ENCODE assay signal across 12 cellular contexts in the genomic region with DNA sequence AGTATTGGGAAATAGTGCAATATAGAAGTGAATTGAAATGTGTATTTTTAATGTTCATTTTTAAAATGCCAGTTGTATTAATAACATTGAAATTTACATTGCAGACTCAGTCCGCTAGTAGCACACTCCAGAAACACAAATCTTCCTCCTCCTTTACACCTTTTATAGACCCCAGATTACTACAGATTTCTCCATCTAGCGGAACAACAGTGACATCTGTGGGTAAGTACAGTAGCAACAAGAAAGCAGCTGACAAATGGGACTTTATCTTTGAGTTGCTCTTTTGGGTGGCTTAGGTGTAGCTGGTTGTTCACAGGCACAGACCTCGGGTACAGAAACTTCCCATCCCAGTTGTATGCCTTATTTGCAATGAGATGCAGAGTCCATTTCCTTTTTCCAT.
DNase-seq lines count a peak whose midpoint lies in the region; ATAC-seq and TF ChIP-seq lines count a peak whose summit lies in the region.
"Had no signal": no experiment of that assay in that cellular context is flagged by ENCODE, and none has a peak within 500 bp of the region (broad histone marks: within the 10 kb centered on the region; RNA-seq: fewer than 3 reads in every experiment).

No MANE protein-coding gene starts in this region.

- peaks cover 90% of the 10 kb centered on the region; the same call in 1 of the 2 replicates for H3K36me3 ChIP-seq in Loucy (ENCODE audit: insufficient read depth, low read length)
- peaks cover 42 to 100% of the 10 kb centered on the region in 2 donors for H3K36me3 ChIP-seq in neuronal stem cell (replicated peaks in 1 of 2; ENCODE audit: control insufficient read depth in 2 of 2, insufficient read depth in 2 of 2, low read length in 2 of 2)

- H3K27me3 ChIP-seq in Loucy (ENCODE audit: insufficient read depth, low read length, poor library complexity, severe bottlenecking) (no peaks in the 10 kb centered on the region), neuronal stem cell (ENCODE audit: control insufficient read depth in 3 of 3, insufficient read depth in 3 of 3, low read depth in 1 of 3, low read length in 3 of 3) (peaks cover 0 to under 1% (median 0%) of the 10 kb centered on the region in 3 experiments)
- H3K27me3 ChIP-seq: neutrophil, SJCRH30 had no signal

- H3K4me1 Mint-ChIP-seq in central memory CD8-positive, alpha-beta T cell = no peaks in the 10 kb centered on the region
- H3K4me1 Mint-ChIP-seq: CD8-positive, alpha-beta memory T cell had no signal

- H3K4me1 ChIP-seq in Loucy (ENCODE audit: insufficient read depth, low read length, poor library complexity, severe bottlenecking) = no peaks in the 10 kb centered on the region
- H3K4me1 ChIP-seq in neuronal stem cell (ENCODE audit: control insufficient read depth in 2 of 2, insufficient read depth in 1 of 2, low read depth in 1 of 2, low read length in 2 of 2) = no peaks in the 10 kb centered on the region
- H3K4me1 ChIP-seq: SJCRH30 had no signal

- H3K9me3 ChIP-seq in Loucy (ENCODE audit: insufficient read depth, low read depth, low read length) (no peaks in the 10 kb centered on the region), neuronal stem cell (replicated peaks in 1 of 2; ENCODE audit: control insufficient read depth in 2 of 2, insufficient read depth in 1 of 2, low read depth in 1 of 2, low read length in 2 of 2) (no peaks in the 10 kb centered on the region)
- H3K9me3 ChIP-seq: neutrophil, SJCRH30 had no signal

- no CpG with 5 or more reads among the region's 3 CpGs for WGBS in neuronal stem cell (ENCODE audit: extremely low coverage in 2 of 2, insufficient read length in 2 of 2, insufficient replicate concordance in 1 of 2), 2 donors

- no peak overlapping the region for H4K91ac ChIP-seq in neuronal stem cell (ENCODE audit: low read depth, low read length, poor library complexity)

- no peaks in the 10 kb centered on the region for H3K79me2 ChIP-seq in Loucy (ENCODE audit: insufficient read depth, low read length)

- ATAC-seq in central memory CD8-positive, alpha-beta T cell (replicated peaks; ENCODE audit: extremely low read depth, poor library complexity, severe bottlenecking) = no peak

- no peaks in the 10 kb centered on the region for H3K9me3 Mint-ChIP-seq in central memory CD8-positive, alpha-beta T cell
- H3K9me3 Mint-ChIP-seq: CD8-positive, alpha-beta memory T cell had no signal

- no peak overlapping the region for H3K18ac ChIP-seq in neuronal stem cell (ENCODE audit: low read length)

- H4K8ac ChIP-seq in neuronal stem cell (ENCODE audit: low read depth, low read length) = no peak overlapping the region

- H3K9ac ChIP-seq in Loucy (ENCODE audit: low read depth, low read length, poor library complexity, severe bottlenecking) (no peak overlapping the region), neuronal stem cell (ENCODE audit: low read depth, low read length, poor library complexity) (no peak overlapping the region)
- H3K9ac ChIP-seq: KMS-11 had no signal

- H4K20me1 ChIP-seq in Loucy (ENCODE audit: insufficient read depth, low read length, poor library complexity, severe bottlenecking) = no peaks in the 10 kb centered on the region

- no peak overlapping the region for H3K14ac ChIP-seq in neuronal stem cell (ENCODE audit: low read length)

- H3K79me1 ChIP-seq in neuronal stem cell (ENCODE audit: low read depth, low read length) = peaks cover 2% of the 10 kb centered on the region

- no peaks in the 10 kb centered on the region for H3K9me2 ChIP-seq in Loucy (replicated peaks; ENCODE audit: low read depth, low read length)

- H2AK5ac ChIP-seq in neuronal stem cell (ENCODE audit: low read depth, low read length) = no peak overlapping the region

- no peak overlapping the region for H2BK12ac ChIP-seq in neuronal stem cell (ENCODE audit: low read length)

- DNase-seq in SIG-M5 treated with dmso at 0.1 percent for 504 hours (lab: John Stamatoyannopoulos, UW; ENCODE audit: unreplicated experiment) = peak; percentile 9
- DNase-seq in SIG-M5 (lab: John Stamatoyannopoulos, UW) = no peak
- no peak for DNase-seq in central memory CD8-positive, alpha-beta T cell (ENCODE audit: low spot score in 2 of 2)
- DNase-seq in retinal pigment epithelial cell (ENCODE audit: low read depth) = no peak
- no peak for DNase-seq in NCI-H1417 treated with DMSO at 0.1 percent for 48 hours (lab: John Stamatoyannopoulos, UW)
- DNase-seq in A172 (ENCODE audit: low spot score) = no peak
- DNase-seq in neuronal stem cell (ENCODE audit: low spot score) = no peak
- DNase-seq: CD8-positive, alpha-beta memory T cell had no signal

- H3F3A ChIP-seq in Loucy (ENCODE audit: low read depth) = no peaks in the 10 kb centered on the region

- no peak overlapping the region for H2BK120ac ChIP-seq in neuronal stem cell (ENCODE audit: low read depth, low read length)

- H3K4ac ChIP-seq in neuronal stem cell (ENCODE audit: low read length) = no peak overlapping the region

- no peak overlapping the region for H3K4me2 ChIP-seq in Loucy (ENCODE audit: low read depth, low read length, poor library complexity, severe bottlenecking)
- no peak overlapping the region for H3K4me2 ChIP-seq in neuronal stem cell (ENCODE audit: insufficient read depth, low read length, poor library complexity, severe bottlenecking)
- H3K4me2 ChIP-seq: KMS-11 had no signal

- H2AFZ ChIP-seq in Loucy (ENCODE audit: low read length) = no peak overlapping the region
- H2AFZ ChIP-seq in neuronal stem cell (ENCODE audit: low read length) = no peak overlapping the region

- no peak overlapping the region for H3K4me3 Mint-ChIP-seq in central memory CD8-positive, alpha-beta T cell
- H3K4me3 Mint-ChIP-seq: CD8-positive, alpha-beta memory T cell had no signal

- TF ChIP-seq CTCF in Loucy (conservative IDR thresholded peaks at IDR 0.05; ENCODE audit: low read length) = peak; percentile 56
- peak; percentile 33 for TF ChIP-seq CTCF in retinal pigment epithelial cell (conservative IDR thresholded peaks at IDR 0.05; ENCODE audit: low read depth, low read length)

- H3K4me3 ChIP-seq in Loucy (ENCODE audit: low read length, poor library complexity, severe bottlenecking) (no peak overlapping the region), retinal pigment epithelial cell (ENCODE audit: low read length) (no peak overlapping the region), neuronal stem cell (ENCODE audit: low read length in 2 of 2) (no peak overlapping the region)
- H3K4me3 ChIP-seq: SJCRH30 had no signal

- no peak overlapping the region for H2BK15ac ChIP-seq in neuronal stem cell (ENCODE audit: low read length)

- peaks cover 78% of the 10 kb centered on the region for H3K36me3 Mint-ChIP-seq in central memory CD8-positive, alpha-beta T cell (ENCODE audit: insufficient read depth)

- H3K27ac ChIP-seq in neuronal stem cell (replicated peaks; ENCODE audit: low read length) = no peak overlapping the region
- H3K27ac ChIP-seq: KMS-11, neutrophil, SJCRH30 had no signal

- H3K27me3 Mint-ChIP-seq in central memory CD8-positive, alpha-beta T cell = no peaks in the 10 kb centered on the region

- no peak overlapping the region for H2BK5ac ChIP-seq in neuronal stem cell (ENCODE audit: low read length)

- no peak overlapping the region for H3K23ac ChIP-seq in neuronal stem cell (ENCODE audit: low read depth, low read length, poor library complexity)

- H3K27ac Mint-ChIP-seq in central memory CD8-positive, alpha-beta T cell (ENCODE audit: low read depth) = peak overlapping the region; percentile 50
